24 cellular contexts compared by ENCODE assay signal in the genomic region with DNA sequence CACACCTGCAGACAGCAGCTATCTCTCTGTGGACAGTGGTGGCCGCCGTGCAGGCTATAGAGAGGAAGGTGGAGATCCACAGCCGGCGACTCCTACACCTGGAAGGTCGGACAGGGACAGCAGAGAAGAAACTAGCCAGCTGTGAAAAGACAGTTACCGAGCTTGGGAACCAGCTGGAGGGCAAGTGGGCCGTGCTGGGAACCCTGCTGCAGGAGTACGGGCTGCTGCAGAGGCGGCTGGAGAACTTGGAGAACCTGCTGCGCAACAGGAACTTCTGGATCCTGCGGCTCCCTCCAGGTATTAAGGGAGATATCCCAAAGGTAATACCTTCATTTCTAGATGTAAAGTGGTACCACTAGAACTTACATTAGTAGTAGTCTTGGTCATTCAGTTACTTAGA. TPM values are rescaled to one million over a fixed set of nuclear protein-coding genes. Genes with fewer than 3 reads are reported as not detected.
"Had no signal": no experiment of that assay in that cellular context is flagged by ENCODE, and none has a peak within 500 bp of the region (broad histone marks: within the 10 kb centered on the region; RNA-seq: fewer than 3 reads in every experiment).

No MANE protein-coding gene starts in this region.

- DNase-seq: activated B cell treated with CpG ODN at 0.5 μM for 24 hours; activated CD4-positive, alpha-beta T cell treated with anti-CD3 and anti-CD28 coated beads for 36 hours; activated CD4-positive, alpha-beta T cell treated with anti-CD3 and anti-CD28 coated beads, Interleukin-2, amount 50 U/mL, for 1 hour; activated CD8-positive, alpha-beta memory T cell treated with anti-CD3 and anti-CD28 coated beads, Interleukin-2, amount 50 U/mL, for 48 hours; activated CD8-positive, alpha-beta T cell treated with anti-CD3 and anti-CD28 coated beads for 36 hours; activated naive CD8-positive, alpha-beta T cell treated with anti-CD3 and anti-CD28 coated beads, Interleukin-2, amount 50 U/mL, for 24 hours; activated T-cell treated with anti-CD3 and anti-CD28 coated beads, Interleukin-2, amount 50 U/mL, for 1 hour; amniotic stem cell; body of pancreas; Kasumi-1; KBM-7; NCI-H146; NCI-H187 treated with DMSO at 0.1 percent for 48 hours; NCI-H2081 treated with DMSO at 0.1 percent for 48 hours; NCI-H446; NCI-H524; Peyer's patch; SHP77; SW 1271 had no signal

- H3K9me3 Mint-ChIP-seq: activated B cell treated with CpG ODN at 0.5 μM for 24 hours; activated CD8-positive, alpha-beta T cell treated with anti-CD3 and anti-CD28 coated beads for 36 hours; activated naive CD4-positive, alpha-beta T cell treated with anti-CD3 and anti-CD28 coated beads, Interleukin-2, amount 50 U/mL, for 24 hours; activated naive CD8-positive, alpha-beta T cell treated with anti-CD3 and anti-CD28 coated beads, Interleukin-2, amount 50 U/mL, for 24 hours; central memory CD8-positive, alpha-beta T cell had no signal

- H3K27ac ChIP-seq: ascending aorta, body of pancreas, Peyer's patch, SJSA1 had no signal

- ATAC-seq: activated CD4-positive, alpha-beta T cell treated with anti-CD3 and anti-CD28 coated beads for 36 hours; activated CD8-positive, alpha-beta T cell treated with anti-CD3 and anti-CD28 coated beads for 36 hours; activated naive CD8-positive, alpha-beta T cell treated with anti-CD3 and anti-CD28 coated beads, Interleukin-2, amount 50 U/mL, for 24 hours; body of pancreas; SK-N-SH treated with all-trans-retinoic acid at 6 μM for 48 hours had no signal

- H3K27ac Mint-ChIP-seq: activated B cell treated with CpG ODN at 0.5 μM for 24 hours; activated CD4-positive, alpha-beta T cell treated with anti-CD3 and anti-CD28 coated beads for 36 hours; activated CD8-positive, alpha-beta T cell treated with anti-CD3 and anti-CD28 coated beads for 36 hours; activated naive CD4-positive, alpha-beta T cell treated with anti-CD3 and anti-CD28 coated beads, Interleukin-2, amount 50 U/mL, for 24 hours; activated naive CD8-positive, alpha-beta T cell treated with anti-CD3 and anti-CD28 coated beads, Interleukin-2, amount 50 U/mL, for 24 hours had no signal

- H3K4me3 Mint-ChIP-seq: activated B cell treated with CpG ODN at 0.5 μM for 24 hours; activated CD4-positive, alpha-beta T cell treated with anti-CD3 and anti-CD28 coated beads for 36 hours; activated CD8-positive, alpha-beta T cell treated with anti-CD3 and anti-CD28 coated beads for 36 hours; activated naive CD8-positive, alpha-beta T cell treated with anti-CD3 and anti-CD28 coated beads, Interleukin-2, amount 50 U/mL, for 24 hours; central memory CD8-positive, alpha-beta T cell had no signal

- H3K27me3 Mint-ChIP-seq: activated B cell treated with CpG ODN at 0.5 μM for 24 hours; activated CD4-positive, alpha-beta T cell treated with anti-CD3 and anti-CD28 coated beads for 36 hours; activated CD8-positive, alpha-beta T cell treated with anti-CD3 and anti-CD28 coated beads for 36 hours; activated naive CD4-positive, alpha-beta T cell treated with anti-CD3 and anti-CD28 coated beads, Interleukin-2, amount 50 U/mL, for 24 hours; activated naive CD8-positive, alpha-beta T cell treated with anti-CD3 and anti-CD28 coated beads, Interleukin-2, amount 50 U/mL, for 24 hours; central memory CD8-positive, alpha-beta T cell had no signal

RNA-seq across cellular contexts. Expression of a gene that starts 27.9 kb away (rescaled TPM):
- total RNA-seq: ascending aorta had no signal
